In genomic region chr13:68066879-68067513, GRCh38 we compare ENCODE assay signal across 23 cellular contexts.
"Had no signal": no experiment of that assay in that cellular context is flagged by ENCODE, and none has a peak within 500 bp of the region (broad histone marks: within the 10 kb centered on the region; RNA-seq: fewer than 3 reads in every experiment).

No MANE protein-coding gene starts in this region.

- H3K36me3 Mint-ChIP-seq: activated naive CD4-positive, alpha-beta T cell treated with anti-CD3 and anti-CD28 coated beads, Interleukin-2, amount 50 U/mL, for 24 hours; stimulated activated naive B cell treated with anti-CD40 and anti-IgM and Interleukin-4, amounts not matched to agents 10 μg/mL and 1 μg/mL and 100 μg/mL, for 72 hours; type B pancreatic cell had no signal

- H2AFZ ChIP-seq: parathyroid adenoma had no signal

- ATAC-seq: activated CD8-positive, alpha-beta T cell treated with anti-CD3 and anti-CD28 coated beads, Interleukin-2, amount 10 ng/mL, durations not matched to agents 7 days and 5 days; foreskin keratinocyte; right cardiac atrium; stimulated activated naive B cell treated with anti-CD40 and anti-IgM and Interleukin-4, amounts not matched to agents 10 μg/mL and 1 μg/mL and 100 μg/mL, for 72 hours had no signal

- H3K4me3 ChIP-seq: ascending aorta, skin epidermis, testis had no signal

- H3K27me3 ChIP-seq: ascending aorta, brain microvascular endothelial cell, foreskin keratinocyte, testis had no signal

- H3K9me3 ChIP-seq: ascending aorta, testis had no signal

- H3K4me1 Mint-ChIP-seq: activated naive CD4-positive, alpha-beta T cell treated with anti-CD3 and anti-CD28 coated beads, Interleukin-2, amount 50 U/mL, for 24 hours; nephron progenitor cell; stimulated activated naive B cell treated with anti-CD40 and anti-IgM and Interleukin-4, amounts not matched to agents 10 μg/mL and 1 μg/mL and 100 μg/mL, for 72 hours had no signal

- H3K4me1 ChIP-seq: ascending aorta, foreskin keratinocyte, parathyroid adenoma, testis had no signal

- H3K27ac ChIP-seq: ascending aorta, brain microvascular endothelial cell, foreskin keratinocyte, parathyroid adenoma, skin epidermis, testis had no signal

- H3K4me3 Mint-ChIP-seq: activated CD8-positive, alpha-beta T cell treated with anti-CD3 and anti-CD28 coated beads, Interleukin-2, amount 10 ng/mL, durations not matched to agents 7 days and 5 days; activated naive CD4-positive, alpha-beta T cell treated with anti-CD3 and anti-CD28 coated beads, Interleukin-2, amount 50 U/mL, for 24 hours; activated T-helper 1 cell treated with anti-CD3 and anti-CD28 coated beads, Interleukin-12 subunit alpha, Interleukin-12 subunit beta, Interleukin-2, Interleukin-4 antibody, amounts not matched to agents 30 ng/mL and 10 ng/mL and 1 ng/mL, durations not matched to agents 14 hours and 24 hours and 36 hours; dendritic cell treated with granulocyte-macrophage colony-stimulating factor and Interleukin-4, amounts not matched to agents 40 ng/mL and 50 ng/mL, for 4 days; nephron progenitor cell; stimulated activated naive B cell treated with anti-CD40 and anti-IgM and Interleukin-4, amounts not matched to agents 10 μg/mL and 1 μg/mL and 100 μg/mL, for 72 hours; type B pancreatic cell had no signal

- H3K9me3 Mint-ChIP-seq: nephron progenitor cell, type B pancreatic cell had no signal

- DNase-seq: activated CD4-positive, alpha-beta T cell treated with anti-CD3 and anti-CD28 coated beads for 1 hour; activated CD4-positive, alpha-beta T cell treated with anti-CD3 and anti-CD28 coated beads, Interleukin-2, amount 50 U/mL, for 1 hour; activated CD8-positive, alpha-beta T cell treated with anti-CD3 and anti-CD28 coated beads, Interleukin-2, amount 10 ng/mL, durations not matched to agents 7 days and 5 days; activated gamma-delta T cell treated with Interleukin-2 at 50 U/mL for 16 hours; brain microvascular endothelial cell; caudate nucleus; effector CD4-positive, alpha-beta T cell; foreskin keratinocyte; mesenchymal stem cell; nephron progenitor cell; nucleus accumbens; right cardiac atrium; stimulated activated CD4-positive, alpha-beta T cell treated with anti-CD3 and anti-CD28 coated beads, Interleukin-15, amount 100 ng/mL, for 24 hours; stimulated activated CD8-positive, alpha-beta memory T cell treated with anti-CD3 and anti-CD28 coated beads, Interleukin-4, amount 100 ng/mL, for 48 hours; stimulated activated naive B cell treated with anti-CD40 and anti-IgM and Interleukin-4, amounts not matched to agents 10 μg/mL and 1 μg/mL and 100 μg/mL, for 72 hours; testis had no signal

- H3K79me2 ChIP-seq: parathyroid adenoma had no signal

- H3K27ac Mint-ChIP-seq: activated CD8-positive, alpha-beta T cell treated with anti-CD3 and anti-CD28 coated beads, Interleukin-2, amount 10 ng/mL, durations not matched to agents 7 days and 5 days; activated naive CD4-positive, alpha-beta T cell treated with anti-CD3 and anti-CD28 coated beads, Interleukin-2, amount 50 U/mL, for 24 hours; activated T-helper 1 cell treated with anti-CD3 and anti-CD28 coated beads, Interleukin-12 subunit alpha, Interleukin-12 subunit beta, Interleukin-2, Interleukin-4 antibody, amounts not matched to agents 30 ng/mL and 10 ng/mL and 1 ng/mL, durations not matched to agents 14 hours and 24 hours and 36 hours; dendritic cell treated with granulocyte-macrophage colony-stimulating factor and Interleukin-4, amounts not matched to agents 40 ng/mL and 50 ng/mL, for 4 days; nephron progenitor cell; stimulated activated naive B cell treated with anti-CD40 and anti-IgM and Interleukin-4, amounts not matched to agents 10 μg/mL and 1 μg/mL and 100 μg/mL, for 72 hours; type B pancreatic cell had no signal

- H3K36me3 ChIP-seq: ascending aorta, brain microvascular endothelial cell had no signal

- H3K27me3 Mint-ChIP-seq: activated naive CD4-positive, alpha-beta T cell treated with anti-CD3 and anti-CD28 coated beads, Interleukin-2, amount 50 U/mL, for 24 hours; dendritic cell treated with granulocyte-macrophage colony-stimulating factor and Interleukin-4, amounts not matched to agents 40 ng/mL and 50 ng/mL, for 4 days; stimulated activated naive B cell treated with anti-CD40 and anti-IgM and Interleukin-4, amounts not matched to agents 10 μg/mL and 1 μg/mL and 100 μg/mL, for 72 hours; type B pancreatic cell had no signal
